ENCODE assay signal across 9 cellular contexts in genomic region chr1:31762726-31763670, GRCh38. TPM values are rescaled to one million over a fixed set of nuclear protein-coding genes. Genes with fewer than 3 reads are reported as not detected.
DNase-seq lines count a peak whose midpoint lies in the region; ATAC-seq, FAIRE-seq and TF ChIP-seq lines count a peak whose summit lies in the region.
"Had no signal": no experiment of that assay in that cellular context is flagged by ENCODE, and none has a peak within 500 bp of the region (broad histone marks: within the 10 kb centered on the region; RNA-seq: fewer than 3 reads in every experiment).

No MANE protein-coding gene starts in this region.

- peaks cover 50 to 79% of the 10 kb centered on the region in 2 experiments for H3K27me3 ChIP-seq in K562 (ENCODE audit: control insufficient read depth in 2 of 2, insufficient read depth in 2 of 2, low read length in 2 of 2)

- no peaks in the 10 kb centered on the region for H3K9me3 ChIP-seq in K562 (replicated peaks; ENCODE audit: control insufficient read depth, insufficient read depth, low read depth, low read length)
- H3K9me3 ChIP-seq: neutrophil had no signal

- H2AFZ ChIP-seq in K562 (ENCODE audit: low read depth, low read length), result 0 out of 2 replicates have a peak overlapping the region, but pooled peaks have one; percentile 58

- H3K4me3 ChIP-seq in GM08714 (ENCODE audit: low read length) (peak overlapping the region; percentile 34; the same call in 1 of the 2 replicates), K562 (no peak overlapping the region), iPS-11a (ENCODE audit: low read depth, low read length) (peak overlapping the region; percentile 47), skeletal muscle cell (ENCODE audit: low read depth, low read length) (peak overlapping the region; percentile 62)

- peak in 1 of 2 experiments; percentile 60; a peak in 3 of 4 replicates for TF ChIP-seq RAD21 in K562 (CRISPR knock-in tag; conservative IDR thresholded peaks at IDR 0.05 in 1 of 2, IDR thresholded peaks at IDR 0.05 in 1 of 2)

- no TSS peak for BruUV-seq in K562 (replicated peaks; lab: Mats Ljungman, UMichigan)

- POLR2A ChIA-PET in K562 (lab: Yijun Ruan, JAX), result no interaction called here

- intact Hi-C loops in K562 (cut with micrococcal nuclease), result no loop called here

- no peak overlapping the region for H3K27ac ChIP-seq in K562 (ENCODE audit: extremely low read depth, low read depth, low read length)
- H3K27ac ChIP-seq: neutrophil had no signal

- peaks cover 49% of the 10 kb centered on the region for H4K20me1 ChIP-seq in K562 (replicated peaks; ENCODE audit: control insufficient read depth, insufficient read depth, low read length)

- H3K36me3 ChIP-seq in K562 (ENCODE audit: control insufficient read depth, insufficient read depth, low read length), result no peaks in the 10 kb centered on the region
- H3K36me3 ChIP-seq: neutrophil had no signal

- CTCF ChIA-PET in K562 (lab: Yijun Ruan, JAX; ENCODE audit: low intra/inter-chr PET ratio), result interaction anchor here (0.7 to 1.6 kb wide), 7 partner anchors 18 to 300 kb away, joined by 3 to 7 read pairs (median 4); no protein-coding TSS in a partner anchor

- no peak for TF ChIP-seq EP300 in K562 (IDR thresholded peaks at IDR 0.05; ENCODE audit: low read length)

- DNase-seq in NCI-H1436 (lab: John Stamatoyannopoulos, UW) (peak; percentile 82), T1000 (lab: John Stamatoyannopoulos, UW) (peak; percentile 70), K562 (ENCODE audit: extremely low read depth in 1 of 4, low spot score in 3 of 4) (peak; percentile 44 to 73 (median 70)), skeletal muscle cell (ENCODE audit: low read depth) (no peak)

- in situ Hi-C loops in K562 (cut with MboI), result no loop called here

- ATAC-seq in K562 (peak; percentile 32), GM18867 (IDR thresholded peaks at IDR 0.05; ENCODE audit: unreplicated experiment) (no peak), GM19452 (IDR thresholded peaks at IDR 0.05; ENCODE audit: unreplicated experiment) (no peak)

- H3K79me2 ChIP-seq in K562 (ENCODE audit: control insufficient read depth, insufficient read depth, low read length), result no peaks in the 10 kb centered on the region

- H3K4me1 ChIP-seq in K562 (replicated peaks in 1 of 2; ENCODE audit: control insufficient read depth in 2 of 2, insufficient read depth in 2 of 2, low read length in 2 of 2), result peaks cover 10 to 31% of the 10 kb centered on the region in 2 experiments; a peak in 4 of 5 replicates

- TF ChIP-seq POLR2A in K562 (conservative IDR thresholded peaks at IDR 0.05), result no peak

- no peak overlapping the region for H3K4me2 ChIP-seq in K562 (ENCODE audit: insufficient read depth, low read length)

- WGBS in K562 (ENCODE audit: insufficient coverage, low coverage, missing lambda C conversion rate), result 4% methylated on average over 38 of the region's 60 CpGs

- TF ChIP-seq CTCF in K562 (IDR thresholded peaks at IDR 0.05 in 2 of 3, conservative IDR thresholded peaks at IDR 0.05 in 1 of 3; ENCODE audit: insufficient read depth in 2 of 3, low read depth in 1 of 3, low read length in 3 of 3), result peak; percentile 52 to 64 (median 58); a peak in 4 of 6 replicates

- H3K9ac ChIP-seq in K562 (ENCODE audit: insufficient read depth in 1 of 2, low read depth in 2 of 2, low read length in 2 of 2), result no peak overlapping the region

- H3K9me1 ChIP-seq in K562 (ENCODE audit: control insufficient read depth, insufficient read depth, low read length), result no peaks in the 10 kb centered on the region

- no peak for FAIRE-seq in K562 (lab: Jason Lieb, UNC)

TF ChIP-seq in K562, 482 proteins besides CTCF, POLR2A, EP300 and RAD21 (continues in another document):
- TF ChIP-seq ZNF449 (CRISPR knock-in tag; IDR thresholded peaks at IDR 0.05) (no peak), KLF6 (CRISPR knock-in tag; IDR thresholded peaks at IDR 0.05; ENCODE audit: borderline replicate concordance) (no peak), IRF2 (CRISPR knock-in tag; IDR thresholded peaks at IDR 0.05) (no peak), NEUROD1 (IDR thresholded peaks at IDR 0.05; ENCODE audit: borderline replicate concordance, low read depth, low read length, partially characterized antibody) (no peak), TCF7L2 (IDR thresholded peaks at IDR 0.05; ENCODE audit: low read depth, low read length) (no peak), FOXP1 (CRISPR knock-in tag; IDR thresholded peaks at IDR 0.05) (no peak)

RNA-seq across cellular contexts. Expression of gene ADGRB2, which starts 1.1 kb away (rescaled TPM):
- total RNA-seq in K562 (2011; cell fraction: chromatin; rRNA removed; ENCODE audit: low replicate concordance), result 0.42 and 2.8 TPM in 2 replicates
- 1.2 and 2.5 TPM in 2 replicates for total RNA-seq in K562 (2011; cell fraction: nucleolus; rRNA removed)
- total RNA-seq in K562 (2011; cell fraction: nucleoplasm; rRNA removed), result 0.31 and 0.44 TPM in 2 replicates
- total RNA-seq in K562 (2014; rRNA removed) (0.23 and 0.33 TPM in 2 replicates), K562 (2014; rRNA removed; fragmentation: Illumina TruSeq; extraction: Trizol) (0.04 TPM in 1 of 2 replicates, not detected in the other), K562 (2015; rRNA removed; fragmentation: Illumina TruSeq; extraction: Trizol) (0.22 and 0.23 TPM in 2 replicates), K562 (2021) (0.22 and 0.34 TPM in 2 replicates)
- polyA plus RNA-seq in K562 (2011; rRNA removed) (0.14 and 0.38 TPM in 2 replicates), K562 (2014; fragmentation: Illumina TruSeq; extraction: Trizol) (0.07 and 0.11 TPM in 2 replicates), K562 (2014; fragmentation: Nextera tagmentation; extraction: Ambion mirVana) (not detected), K562 (2014; rRNA removed) (0.18 and 0.20 TPM in 2 replicates)
- polyA plus RNA-seq in K562 (2011; cell fraction: cytosol; rRNA removed), result 0.27 and 0.35 TPM in 2 replicates
- 2.0 and 3.4 TPM in 2 replicates for polyA plus RNA-seq in K562 (2011; cell fraction: nucleus; rRNA removed)
- polyA plus RNA-seq in K562 (2012), result 0.17 and 0.54 TPM in 2 replicates
- polyA minus RNA-seq in K562 (2011; rRNA and poly(A)+ RNA removed), result 0.09 and 0.53 TPM in 2 replicates
- 1.2 TPM in 1 of 2 replicates, not detected in the other for polyA minus RNA-seq in K562 (2011; cell fraction: cytosol; rRNA and poly(A)+ RNA removed)
- 0.67 and 1.7 TPM in 2 replicates for polyA minus RNA-seq in K562 (2011; cell fraction: nucleus; rRNA and poly(A)+ RNA removed)

RNA-seq across cellular contexts. Expression of gene SPOCD1, which starts 52.8 kb away (rescaled TPM):
- 1.5 and 3.2 TPM in 2 replicates for total RNA-seq in K562 (2011; cell fraction: chromatin; rRNA removed; ENCODE audit: low replicate concordance)
- 2.8 and 3.0 TPM in 2 replicates for total RNA-seq in K562 (2011; cell fraction: nucleolus; rRNA removed)
- 3.4 and 4.1 TPM in 2 replicates for total RNA-seq in K562 (2011; cell fraction: nucleoplasm; rRNA removed)
- 0.20 and 0.27 TPM in 2 replicates for total RNA-seq in K562 (2014; rRNA removed)
- 0.16 and 0.36 TPM in 2 replicates for total RNA-seq in K562 (2014; rRNA removed; fragmentation: Illumina TruSeq; extraction: Trizol)
- total RNA-seq in K562 (2015; rRNA removed; fragmentation: Illumina TruSeq; extraction: Trizol), result 0.23 and 0.25 TPM in 2 replicates
- 0.22 and 0.71 TPM in 2 replicates for total RNA-seq in K562 (2021)
- polyA plus RNA-seq in K562 (2011; rRNA removed), result 0.39 and 0.63 TPM in 2 replicates
- 0.31 and 0.60 TPM in 2 replicates for polyA plus RNA-seq in K562 (2011; cell fraction: cytosol; rRNA removed)
- 1.6 and 2.8 TPM in 2 replicates for polyA plus RNA-seq in K562 (2011; cell fraction: nucleus; rRNA removed)
- 0.17 and 1.2 TPM in 2 replicates for polyA plus RNA-seq in K562 (2012)
- polyA plus RNA-seq in K562 (2014; fragmentation: Illumina TruSeq; extraction: Trizol), result 0.19 and 0.42 TPM in 2 replicates
- under 1 TPM in 1 of 2 experiments, not detected in 1; 0.03 TPM for polyA plus RNA-seq in K562 (2014; fragmentation: Nextera tagmentation; extraction: Ambion mirVana)
- 0.25 and 0.46 TPM in 2 replicates for polyA plus RNA-seq in K562 (2014; rRNA removed)
- polyA minus RNA-seq in K562 (2011; rRNA and poly(A)+ RNA removed), result 0.21 and 0.67 TPM in 2 replicates
- polyA minus RNA-seq in K562 (2011; cell fraction: cytosol; rRNA and poly(A)+ RNA removed), result 0.38 TPM in 1 of 2 replicates, not detected in the other
- 1.00 and 1.9 TPM in 2 replicates for polyA minus RNA-seq in K562 (2011; cell fraction: nucleus; rRNA and poly(A)+ RNA removed)

RNA-seq across cellular contexts. Expression of gene COL16A1, which starts 59.2 kb away (rescaled TPM):
- total RNA-seq in K562 (2011; cell fraction: chromatin; rRNA removed; ENCODE audit: low replicate concordance), result 0.44 TPM in 1 of 2 replicates, not detected in the other
- 0.13 and 0.17 TPM in 2 replicates for total RNA-seq in K562 (2011; cell fraction: nucleolus; rRNA removed)
- total RNA-seq in K562 (2011; cell fraction: nucleoplasm; rRNA removed), result not detected in 2 replicates
- total RNA-seq in K562 (2014; rRNA removed) (0.04 TPM in 1 of 2 replicates, not detected in the other), K562 (2014; rRNA removed; fragmentation: Illumina TruSeq; extraction: Trizol) (not detected in 2 replicates), K562 (2015; rRNA removed; fragmentation: Illumina TruSeq; extraction: Trizol) (0.08 TPM in 1 of 2 replicates, not detected in the other), K562 (2021) (0.54 and 0.60 TPM in 2 replicates)
- polyA plus RNA-seq in K562 (2011; rRNA removed) (0.11 TPM in 1 of 2 replicates, not detected in the other), K562 (2014; fragmentation: Illumina TruSeq; extraction: Trizol) (not detected in 2 replicates), K562 (2014; fragmentation: Nextera tagmentation; extraction: Ambion mirVana) (not detected), K562 (2014; rRNA removed) (0.11 TPM in 1 of 2 replicates, not detected in the other)
- polyA plus RNA-seq in K562 (2011; cell fraction: cytosol; rRNA removed), result not detected in 2 replicates
- polyA plus RNA-seq in K562 (2011; cell fraction: nucleus; rRNA removed), result 0.31 and 0.36 TPM in 2 replicates
- 0.37 TPM in 1 of 2 replicates, not detected in the other for polyA plus RNA-seq in K562 (2012)
- polyA minus RNA-seq in K562 (2011; rRNA and poly(A)+ RNA removed), result not detected in 2 replicates
- polyA minus RNA-seq in K562 (2011; cell fraction: cytosol; rRNA and poly(A)+ RNA removed), result not detected in 2 replicates
- polyA minus RNA-seq in K562 (2011; cell fraction: nucleus; rRNA and poly(A)+ RNA removed), result not detected in 2 replicates
